ENCODE assay signal across 9 cellular contexts in genomic region chr10:114544045-114544659, GRCh38.
A peak's percentile ranks its signal among the peaks of the same experiment; 100 is the strongest.
DNase-seq lines count a peak whose midpoint lies in the region; ATAC-seq, FAIRE-seq and TF ChIP-seq lines count a peak whose summit lies in the region.
"Had no signal": no experiment of that assay in that cellular context is flagged by ENCODE, and none has a peak within 500 bp of the region (broad histone marks: within the 10 kb centered on the region; RNA-seq: fewer than 3 reads in every experiment).

No MANE protein-coding gene starts in this region.

- no peaks in the 10 kb centered on the region for H4K20me1 ChIP-seq in keratinocyte (ENCODE audit: control insufficient read depth, extremely low read depth, insufficient read depth, low read length)

- H3K27ac ChIP-seq in keratinocyte (ENCODE audit: control insufficient read depth, insufficient read depth, low read length), result no peak overlapping the region
- peak overlapping the region; percentile 28 for H3K27ac ChIP-seq in vagina

- DNase-seq in activated CD4-positive, alpha-beta T cell treated with anti-CD3 and anti-CD28 coated beads for 48 hours, result peak; percentile 77
- no peak for DNase-seq in keratinocyte (ENCODE audit: low read depth, low spot score)
- DNase-seq in vagina (ENCODE audit: extremely low spot score in 2 of 2), result no peak
- DNase-seq in left lobe of liver (ENCODE audit: low spot score), result no peak
- DNase-seq in NCI-H526 (lab: John Stamatoyannopoulos, UW), result no peak
- no peak for DNase-seq in AG08395 (ENCODE audit: low spot score)

- no peak for TF ChIP-seq POLR2A in vagina (IDR thresholded peaks at IDR 0.05)

- ATAC-seq in GM19328 (IDR thresholded peaks at IDR 0.05; ENCODE audit: unreplicated experiment) (peak; percentile 99), HG03342 (IDR thresholded peaks at IDR 0.05; ENCODE audit: unreplicated experiment) (peak; percentile 94), left lobe of liver (no peak)

- H3K4me1 ChIP-seq in keratinocyte (ENCODE audit: control insufficient read depth, extremely low read depth, insufficient read depth, low read length) (peaks cover 32% of the 10 kb centered on the region), vagina (peaks cover 30% of the 10 kb centered on the region)

- no peaks in the 10 kb centered on the region for H3K9me1 ChIP-seq in keratinocyte (ENCODE audit: control insufficient read depth, extremely low read depth, insufficient read depth, low read length)

- peak overlapping the region; percentile 13 for H3K4me2 ChIP-seq in keratinocyte (ENCODE audit: control insufficient read depth, extremely low read depth, insufficient read depth, low read depth, low read length)

- H3K27me3 ChIP-seq in keratinocyte (ENCODE audit: control insufficient read depth, extremely low read depth, insufficient read depth, low read length) (no peaks in the 10 kb centered on the region), vagina (no peaks in the 10 kb centered on the region)

- TF ChIP-seq CTCF in keratinocyte (optimal IDR thresholded peaks at IDR 0.05 in 1 of 3, IDR thresholded peaks at IDR 0.05 in 1 of 3, conservative IDR thresholded peaks at IDR 0.05 in 1 of 3; ENCODE audit: extremely low read depth in 1 of 3, insufficient read depth in 2 of 3, low read length in 3 of 3) (no peak), vagina (IDR thresholded peaks at IDR 0.05) (no peak)

- no peaks in the 10 kb centered on the region for H3K79me2 ChIP-seq in keratinocyte (ENCODE audit: control insufficient read depth, insufficient read depth, low read length)

- H2AFZ ChIP-seq in keratinocyte (ENCODE audit: control insufficient read depth, low read length), result no peak overlapping the region

- FAIRE-seq in keratinocyte (lab: Jason Lieb, UNC), result peak; percentile 95
- FAIRE-seq: islet of Langerhans had no signal

- H3K36me3 ChIP-seq in keratinocyte (ENCODE audit: control insufficient read depth in 2 of 2, extremely low read depth in 1 of 2, insufficient read depth in 2 of 2, low read length in 2 of 2), result peaks cover 0 to 2% of the 10 kb centered on the region in 2 experiments
- no peaks in the 10 kb centered on the region for H3K36me3 ChIP-seq in vagina

- H3K9ac ChIP-seq in keratinocyte (ENCODE audit: control insufficient read depth, extremely low read depth, insufficient read depth, low read length), result no peak overlapping the region

- intact Hi-C loops in vagina (cut with DNase I), result no loop called here

- H3K4me3 ChIP-seq in keratinocyte (ENCODE audit: control insufficient read depth in 2 of 3, extremely low read depth in 1 of 3, insufficient read depth in 2 of 3, low read depth in 1 of 3, low read length in 3 of 3) (no peak overlapping the region), vagina (no peak overlapping the region)

- dilution Hi-C loops in keratinocyte (cut with MboI; ENCODE audit: extremely low pct_ligation_motif_present, low sequenced_read_pairs), result no loop called here

- no peaks in the 10 kb centered on the region for H3K9me3 ChIP-seq in keratinocyte (ENCODE audit: control insufficient read depth, low read depth, low read length)
- no peaks in the 10 kb centered on the region for H3K9me3 ChIP-seq in vagina
